Comparison of ENCODE assay signal across 1 cellular context in the genomic region with DNA sequence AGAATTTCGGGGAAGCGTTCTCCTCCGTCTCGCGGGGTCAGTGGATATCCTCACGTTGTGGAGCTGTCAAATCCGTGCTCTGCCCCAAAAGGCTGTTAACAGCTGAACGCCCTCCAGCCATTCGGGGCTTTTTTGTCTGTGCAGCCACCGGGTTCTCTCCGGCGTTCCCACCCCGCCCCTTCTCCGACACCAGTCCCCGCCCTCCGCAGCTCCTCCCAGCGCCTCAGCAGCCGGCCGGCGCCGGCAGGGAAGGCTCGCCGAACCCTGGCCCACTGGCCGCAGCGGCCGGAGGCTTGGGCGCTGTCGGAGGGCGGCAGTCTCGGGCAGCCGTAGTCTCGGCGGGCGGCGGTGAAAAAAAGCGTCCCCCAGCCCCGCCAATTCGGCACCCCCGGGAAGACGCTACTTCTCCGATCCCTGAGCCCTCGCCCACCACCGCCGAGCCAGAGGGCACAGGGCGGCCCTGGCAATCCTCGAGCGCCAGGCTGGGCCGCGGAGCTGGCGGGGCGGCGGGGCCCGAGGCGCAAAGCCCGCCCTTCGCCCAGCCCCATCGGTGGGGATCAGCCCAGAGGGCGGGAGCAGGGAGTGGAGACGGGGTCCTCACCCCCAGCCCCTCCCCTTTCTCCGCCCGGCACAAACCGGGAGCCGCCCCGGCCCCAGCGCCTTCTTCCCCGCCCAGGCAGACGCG.
TF ChIP-seq lines count a peak whose summit lies in the region.

SESN1 (minus strand) TSS at position 496 of the 685 bp plus-strand sequence. CDS start 773 bp downstream, outside the sequence.

TF ChIP-seq in GM12878, 131 proteins besides CTCF, POLR2A, EP300 and RAD21 (continued from another document):
- TF ChIP-seq, protein P1, sequence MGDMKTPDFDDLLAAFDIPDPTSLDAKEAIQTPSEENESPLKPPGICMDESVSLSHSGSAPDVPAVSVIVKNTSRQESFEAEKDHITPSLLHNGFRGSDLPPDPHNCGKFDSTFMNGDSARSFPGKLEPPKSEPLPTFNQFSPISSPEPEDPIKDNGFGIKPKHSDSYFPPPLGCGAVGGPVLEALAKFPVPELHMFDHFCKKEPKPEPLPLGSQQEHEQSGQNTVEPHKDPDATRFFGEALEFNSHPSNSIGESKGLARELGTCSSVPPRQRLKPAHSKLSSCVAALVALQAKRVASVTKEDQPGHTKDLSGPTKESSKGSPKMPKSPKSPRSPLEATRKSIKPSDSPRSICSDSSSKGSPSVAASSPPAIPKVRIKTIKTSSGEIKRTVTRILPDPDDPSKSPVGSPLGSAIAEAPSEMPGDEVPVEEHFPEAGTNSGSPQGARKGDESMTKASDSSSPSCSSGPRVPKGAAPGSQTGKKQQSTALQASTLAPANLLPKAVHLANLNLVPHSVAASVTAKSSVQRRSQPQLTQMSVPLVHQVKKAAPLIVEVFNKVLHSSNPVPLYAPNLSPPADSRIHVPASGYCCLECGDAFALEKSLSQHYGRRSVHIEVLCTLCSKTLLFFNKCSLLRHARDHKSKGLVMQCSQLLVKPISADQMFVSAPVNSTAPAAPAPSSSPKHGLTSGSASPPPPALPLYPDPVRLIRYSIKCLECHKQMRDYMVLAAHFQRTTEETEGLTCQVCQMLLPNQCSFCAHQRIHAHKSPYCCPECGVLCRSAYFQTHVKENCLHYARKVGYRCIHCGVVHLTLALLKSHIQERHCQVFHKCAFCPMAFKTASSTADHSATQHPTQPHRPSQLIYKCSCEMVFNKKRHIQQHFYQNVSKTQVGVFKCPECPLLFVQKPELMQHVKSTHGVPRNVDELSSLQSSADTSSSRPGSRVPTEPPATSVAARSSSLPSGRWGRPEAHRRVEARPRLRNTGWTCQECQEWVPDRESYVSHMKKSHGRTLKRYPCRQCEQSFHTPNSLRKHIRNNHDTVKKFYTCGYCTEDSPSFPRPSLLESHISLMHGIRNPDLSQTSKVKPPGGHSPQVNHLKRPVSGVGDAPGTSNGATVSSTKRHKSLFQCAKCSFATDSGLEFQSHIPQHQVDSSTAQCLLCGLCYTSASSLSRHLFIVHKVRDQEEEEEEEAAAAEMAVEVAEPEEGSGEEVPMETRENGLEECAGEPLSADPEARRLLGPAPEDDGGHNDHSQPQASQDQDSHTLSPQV (IDR thresholded peaks at IDR 0.05) = no peak
- TF ChIP-seq SREBF2 (IDR thresholded peaks at IDR 0.05; ENCODE audit: low read length) (no peak), MYB (IDR thresholded peaks at IDR 0.05; ENCODE audit: borderline replicate concordance, low read depth, low read length) (no peak), BACH1 (IDR thresholded peaks at IDR 0.05; ENCODE audit: borderline replicate concordance) (peak; percentile 90), ZNF217 (IDR thresholded peaks at IDR 0.05) (peak; percentile 58; the same call in 1 of the 2 replicates), TCF12 (IDR thresholded peaks at IDR 0.05; ENCODE audit: low read depth, low read length) (0 out of 2 replicates have a peak, but pooled peaks have one; percentile 40), SIX5 (IDR thresholded peaks at IDR 0.05; ENCODE audit: low read depth, low read length, severe bottlenecking) (no peak), EED (IDR thresholded peaks at IDR 0.05; ENCODE audit: low read depth) (no peak), PML (IDR thresholded peaks at IDR 0.05; ENCODE audit: low read length) (no peak), CHD2 (IDR thresholded peaks at IDR 0.05; ENCODE audit: borderline replicate concordance, low read depth, low read length) (no peak), LARP7 (IDR thresholded peaks at IDR 0.05) (peak; percentile 85), SMARCA5 (IDR thresholded peaks at IDR 0.05) (peak; percentile 74), HDAC6 (IDR thresholded peaks at IDR 0.05; ENCODE audit: unreplicated experiment) (no peak), CHD1 (IDR thresholded peaks at IDR 0.05; ENCODE audit: low read depth, low read length) (no peak), ETV6 (conservative IDR thresholded peaks at IDR 0.05 in 1 of 2, IDR thresholded peaks at IDR 0.05 in 1 of 2; ENCODE audit: borderline replicate concordance in 1 of 2, low read depth in 1 of 2) (no peak), JUNB (IDR thresholded peaks at IDR 0.05) (no peak), GATAD2B (conservative IDR thresholded peaks at IDR 0.05; ENCODE audit: low read depth) (peak; percentile 99), CBX5 (IDR thresholded peaks at IDR 0.05; ENCODE audit: low read depth) (no peak; the same call in 1 of the 2 replicates), MTA2 (IDR thresholded peaks at IDR 0.05; ENCODE audit: low read depth) (no peak), CEBPB (IDR thresholded peaks at IDR 0.05; ENCODE audit: borderline replicate concordance in 1 of 2, low read depth in 2 of 2, low read length in 2 of 2) (no peak), SREBF1 (IDR thresholded peaks at IDR 0.05; ENCODE audit: low read length) (no peak), RB1 (IDR thresholded peaks at IDR 0.05; ENCODE audit: borderline replicate concordance) (peak; percentile 87; the same call in 1 of the 2 replicates), RELA (IDR thresholded peaks at IDR 0.05; ENCODE audit: borderline replicate concordance, partially characterized antibody) (peak; percentile 64), BHLHE40 (IDR thresholded peaks at IDR 0.05; ENCODE audit: borderline replicate concordance in 1 of 2, low read depth in 2 of 2, low read length in 1 of 2) (no peak; a peak in 1 of 4 replicates), SPI1 (IDR thresholded peaks at IDR 0.05; ENCODE audit: borderline replicate concordance, insufficient read depth, low read depth, low read length) (no peak), YY1 (IDR thresholded peaks at IDR 0.05; ENCODE audit: low read depth, low read length) (peak; percentile 36), RBBP5 (conservative IDR thresholded peaks at IDR 0.05) (no peak), JUND (IDR thresholded peaks at IDR 0.05; ENCODE audit: low read depth, low read length) (no peak)
- TF ChIP-seq, protein P2, sequence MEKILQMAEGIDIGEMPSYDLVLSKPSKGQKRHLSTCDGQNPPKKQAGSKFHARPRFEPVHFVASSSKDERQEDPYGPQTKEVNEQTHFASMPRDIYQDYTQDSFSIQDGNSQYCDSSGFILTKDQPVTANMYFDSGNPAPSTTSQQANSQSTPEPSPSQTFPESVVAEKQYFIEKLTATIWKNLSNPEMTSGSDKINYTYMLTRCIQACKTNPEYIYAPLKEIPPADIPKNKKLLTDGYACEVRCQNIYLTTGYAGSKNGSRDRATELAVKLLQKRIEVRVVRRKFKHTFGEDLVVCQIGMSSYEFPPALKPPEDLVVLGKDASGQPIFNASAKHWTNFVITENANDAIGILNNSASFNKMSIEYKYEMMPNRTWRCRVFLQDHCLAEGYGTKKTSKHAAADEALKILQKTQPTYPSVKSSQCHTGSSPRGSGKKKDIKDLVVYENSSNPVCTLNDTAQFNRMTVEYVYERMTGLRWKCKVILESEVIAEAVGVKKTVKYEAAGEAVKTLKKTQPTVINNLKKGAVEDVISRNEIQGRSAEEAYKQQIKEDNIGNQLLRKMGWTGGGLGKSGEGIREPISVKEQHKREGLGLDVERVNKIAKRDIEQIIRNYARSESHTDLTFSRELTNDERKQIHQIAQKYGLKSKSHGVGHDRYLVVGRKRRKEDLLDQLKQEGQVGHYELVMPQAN (conservative IDR thresholded peaks at IDR 0.05) = peak; percentile 75
- TF ChIP-seq, protein P3, sequence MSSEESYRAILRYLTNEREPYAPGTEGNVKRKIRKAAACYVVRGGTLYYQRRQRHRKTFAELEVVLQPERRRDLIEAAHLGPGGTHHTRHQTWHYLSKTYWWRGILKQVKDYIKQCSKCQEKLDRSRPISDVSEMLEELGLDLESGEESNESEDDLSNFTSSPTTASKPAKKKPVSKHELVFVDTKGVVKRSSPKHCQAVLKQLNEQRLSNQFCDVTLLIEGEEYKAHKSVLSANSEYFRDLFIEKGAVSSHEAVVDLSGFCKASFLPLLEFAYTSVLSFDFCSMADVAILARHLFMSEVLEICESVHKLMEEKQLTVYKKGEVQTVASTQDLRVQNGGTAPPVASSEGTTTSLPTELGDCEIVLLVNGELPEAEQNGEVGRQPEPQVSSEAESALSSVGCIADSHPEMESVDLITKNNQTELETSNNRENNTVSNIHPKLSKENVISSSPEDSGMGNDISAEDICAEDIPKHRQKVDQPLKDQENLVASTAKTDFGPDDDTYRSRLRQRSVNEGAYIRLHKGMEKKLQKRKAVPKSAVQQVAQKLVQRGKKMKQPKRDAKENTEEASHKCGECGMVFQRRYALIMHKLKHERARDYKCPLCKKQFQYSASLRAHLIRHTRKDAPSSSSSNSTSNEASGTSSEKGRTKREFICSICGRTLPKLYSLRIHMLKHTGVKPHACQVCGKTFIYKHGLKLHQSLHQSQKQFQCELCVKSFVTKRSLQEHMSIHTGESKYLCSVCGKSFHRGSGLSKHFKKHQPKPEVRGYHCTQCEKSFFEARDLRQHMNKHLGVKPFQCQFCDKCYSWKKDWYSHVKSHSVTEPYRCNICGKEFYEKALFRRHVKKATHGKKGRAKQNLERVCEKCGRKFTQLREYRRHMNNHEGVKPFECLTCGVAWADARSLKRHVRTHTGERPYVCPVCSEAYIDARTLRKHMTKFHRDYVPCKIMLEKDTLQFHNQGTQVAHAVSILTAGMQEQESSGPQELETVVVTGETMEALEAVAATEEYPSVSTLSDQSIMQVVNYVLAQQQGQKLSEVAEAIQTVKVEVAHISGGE (CRISPR knock-in tag; IDR thresholded peaks at IDR 0.05) = no peak
- TF ChIP-seq, protein P4, sequence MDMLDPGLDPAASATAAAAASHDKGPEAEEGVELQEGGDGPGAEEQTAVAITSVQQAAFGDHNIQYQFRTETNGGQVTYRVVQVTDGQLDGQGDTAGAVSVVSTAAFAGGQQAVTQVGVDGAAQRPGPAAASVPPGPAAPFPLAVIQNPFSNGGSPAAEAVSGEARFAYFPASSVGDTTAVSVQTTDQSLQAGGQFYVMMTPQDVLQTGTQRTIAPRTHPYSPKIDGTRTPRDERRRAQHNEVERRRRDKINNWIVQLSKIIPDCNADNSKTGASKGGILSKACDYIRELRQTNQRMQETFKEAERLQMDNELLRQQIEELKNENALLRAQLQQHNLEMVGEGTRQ (IDR thresholded peaks at IDR 0.05; ENCODE audit: borderline replicate concordance, low read depth, low read length) = no peak
TF ChIP-seq in GM12878: peak in this region for 23.
